Comparison of ENCODE assay signal across 15 cellular contexts in genomic region chr1:151289080-151289935, GRCh38. TPM values are rescaled to one million over a fixed set of nuclear protein-coding genes. Genes with fewer than 3 reads are reported as not detected.
DNase-seq lines count a peak whose midpoint lies in the region; ATAC-seq and TF ChIP-seq lines count a peak whose summit lies in the region.
"Had no signal": no experiment of that assay in that cellular context is flagged by ENCODE, and none has a peak within 500 bp of the region (broad histone marks: within the 10 kb centered on the region; RNA-seq: fewer than 3 reads in every experiment).

No MANE protein-coding gene starts in this region.

- no peak for TF ChIP-seq POLR2A in sigmoid colon (IDR thresholded peaks at IDR 0.05)

- H3K9me3 Mint-ChIP-seq in CD8-positive, alpha-beta T cell = no peaks in the 10 kb centered on the region
- H3K9me3 Mint-ChIP-seq in IgD-negative memory B cell (no peaks in the 10 kb centered on the region), immature natural killer cell (no peaks in the 10 kb centered on the region)

- POLR2A ChIA-PET in CD8-positive, alpha-beta T cell (lab: Charles Lee) = no interaction called here

- H3K27me3 Mint-ChIP-seq in CD8-positive, alpha-beta T cell (ENCODE audit: low read depth) = no peaks in the 10 kb centered on the region
- H3K27me3 Mint-ChIP-seq in IgD-negative memory B cell (no peaks in the 10 kb centered on the region), immature natural killer cell (ENCODE audit: low read depth in 3 of 3) (peaks cover 8 to 25% (median 23%) of the 10 kb centered on the region in 3 donors)

- ATAC-seq in CD8-positive, alpha-beta T cell = no peak
- ATAC-seq: left ventricle myocardium superior had no signal

- H3K27ac ChIP-seq in CD8-positive, alpha-beta T cell (ENCODE audit: low read depth, low read length) = no peak overlapping the region
- no peak overlapping the region for H3K27ac ChIP-seq in sigmoid colon
- H3K27ac ChIP-seq: C4-2B, hepatocyte had no signal

- no peak for DNase-seq in CD8-positive, alpha-beta T cell
- DNase-seq in immature natural killer cell (no peak), kidney glomerular epithelial cell (lab: John Stamatoyannopoulos, UW) (no peak), AG08395 (ENCODE audit: low spot score) (no peak), sigmoid colon (no peak)
- DNase-seq: activated CD4-positive, alpha-beta T cell treated with anti-CD3 and anti-CD28 coated beads for 4 hours; cerebellar nuclear complex; left ventricle myocardium superior; NCI-H187 treated with DMSO at 0.1 percent for 48 hours; NCI-H526; T-helper 1 cell had no signal

- TF ChIP-seq EP300 in sigmoid colon (IDR thresholded peaks at IDR 0.05) = no peak

- no peak overlapping the region for H3K4me3 ChIP-seq in CD8-positive, alpha-beta T cell (ENCODE audit: low read depth, low read length)
- no peak overlapping the region for H3K4me3 ChIP-seq in sigmoid colon
- H3K4me3 ChIP-seq: HAP-1, hepatocyte had no signal

- CTCF ChIA-PET in CD8-positive, alpha-beta T cell (lab: Charles Lee) = interaction anchor here (2.9 kb wide), 1 partner anchor 11 kb away, joined by 8 read pairs; no protein-coding TSS in a partner anchor

- TF ChIP-seq CTCF in CD8-positive, alpha-beta T cell (IDR thresholded peaks at IDR 0.05) = no peak
- TF ChIP-seq CTCF in sigmoid colon (IDR thresholded peaks at IDR 0.05) = no peak

- intact Hi-C loops in CD8-positive, alpha-beta T cell (cut with DNase I, micrococcal nuclease) = loop anchor here in 1 of 2 experiments (10.0 kb wide), 1 partner anchor 245 kb away; no protein-coding TSS in a partner anchor
- intact Hi-C loops in sigmoid colon (cut with DNase I) = no loop called here

- H3K36me3 Mint-ChIP-seq in CD8-positive, alpha-beta T cell = peaks cover 85% of the 10 kb centered on the region
- no peaks in the 10 kb centered on the region for H3K36me3 Mint-ChIP-seq in IgD-negative memory B cell
- H3K36me3 Mint-ChIP-seq in immature natural killer cell = peaks cover 8 to 16% (median 9%) of the 10 kb centered on the region in 3 donors

- no peak overlapping the region for H3K4me3 Mint-ChIP-seq in CD8-positive, alpha-beta T cell
- H3K4me3 Mint-ChIP-seq in IgD-negative memory B cell (peak overlapping the region in 1 of 4 donors; percentile 61), immature natural killer cell (peak overlapping the region; percentile 21 to 67 (median 50))

- 80 to 82% methylated on average over 18 of the region's 18 CpGs for WGBS in sigmoid colon, 2 donors

- H3K4me1 Mint-ChIP-seq in CD8-positive, alpha-beta T cell (ENCODE audit: low read depth) = peaks cover 20% of the 10 kb centered on the region
- H3K4me1 Mint-ChIP-seq in IgD-negative memory B cell (peaks cover 4 to 14% (median 10%) of the 10 kb centered on the region in 3 donors), immature natural killer cell (peaks cover 70 to 73% of the 10 kb centered on the region in 2 donors)

- H3K27me3 ChIP-seq in CD8-positive, alpha-beta T cell (ENCODE audit: insufficient read depth, low read length) = no peaks in the 10 kb centered on the region
- no peaks in the 10 kb centered on the region for H3K27me3 ChIP-seq in sigmoid colon
- H3K27me3 ChIP-seq: hepatocyte had no signal

- H3K27ac Mint-ChIP-seq in CD8-positive, alpha-beta T cell = peak overlapping the region; percentile 30
- H3K27ac Mint-ChIP-seq in IgD-negative memory B cell = peak overlapping the region; percentile 14 to 83 (median 69)
- H3K27ac Mint-ChIP-seq in immature natural killer cell = peak overlapping the region; percentile 70 to 95 (median 83)

- no peaks in the 10 kb centered on the region for H3K9me3 ChIP-seq in CD8-positive, alpha-beta T cell (ENCODE audit: low read length)
- no peaks in the 10 kb centered on the region for H3K9me3 ChIP-seq in sigmoid colon
- H3K9me3 ChIP-seq: HAP-1 had no signal

- peaks cover 62% of the 10 kb centered on the region for H3K36me3 ChIP-seq in CD8-positive, alpha-beta T cell (ENCODE audit: insufficient read depth, low read length)
- peaks cover 70 to 95% (median 79%) of the 10 kb centered on the region in 4 donors for H3K36me3 ChIP-seq in sigmoid colon

- H3K4me1 ChIP-seq in CD8-positive, alpha-beta T cell (ENCODE audit: insufficient read depth, low read length) = peaks cover 2% of the 10 kb centered on the region
- peaks cover 0 to 11% (median under 1%) of the 10 kb centered on the region in 4 donors for H3K4me1 ChIP-seq in sigmoid colon
- H3K4me1 ChIP-seq: HAP-1 had no signal

RNA-seq across cellular contexts. Expression of gene ZNF687, which starts 7.2 kb away (rescaled TPM):
- 10 to 100 TPM; 34.0 to 36.3 TPM for total RNA-seq in CD8-positive, alpha-beta T cell
- 3.0 TPM for polyA plus RNA-seq in IgD-negative memory B cell
- 1 to 10 TPM in 2 of 3 donors, under 1 TPM in 1; 0.11 to 1.8 (median 1.5) TPM for polyA plus RNA-seq in immature natural killer cell
- 10 to 100 TPM; 17.6 to 24.2 (median 18.3) TPM for total RNA-seq in sigmoid colon
- 10 to 100 TPM in 2 of 3 donors, 1 to 10 TPM in 1; 6.6 to 16.6 (median 10.4) TPM for polyA plus RNA-seq in sigmoid colon

RNA-seq across cellular contexts. Expression of gene PSMD4, which starts 34.8 kb away (rescaled TPM):
- total RNA-seq in CD8-positive, alpha-beta T cell = 10 to 100 TPM; 55.1 to 56.7 TPM
- 252 TPM for polyA plus RNA-seq in IgD-negative memory B cell
- 100 to 1,000 TPM; 246 to 364 (median 282) TPM for polyA plus RNA-seq in immature natural killer cell
- total RNA-seq in sigmoid colon = 100 to 1,000 TPM; 138 to 194 (median 173) TPM
- 100 to 1,000 TPM; 111 to 176 (median 111) TPM for polyA plus RNA-seq in sigmoid colon

RNA-seq across cellular contexts. Expression of gene PI4KB, which starts 37.9 kb away (rescaled TPM):
- 10 to 100 TPM; 63.1 to 63.2 TPM for total RNA-seq in CD8-positive, alpha-beta T cell
- polyA plus RNA-seq in IgD-negative memory B cell (67.9 TPM), immature natural killer cell (10 to 100 TPM; 35.1 to 65.7 (median 57.9) TPM), sigmoid colon (10 to 100 TPM; 25.2 to 42.0 (median 25.7) TPM)
- total RNA-seq in sigmoid colon = 10 to 100 TPM; 57.6 to 75.2 (median 62.4) TPM

RNA-seq across cellular contexts. Expression of gene RFX5, which starts 57.7 kb away (rescaled TPM):
- total RNA-seq in CD8-positive, alpha-beta T cell = 10 to 100 TPM; 62.6 to 65.9 TPM
- 106 TPM for polyA plus RNA-seq in IgD-negative memory B cell
- polyA plus RNA-seq in immature natural killer cell = 10 to 100 TPM; 30.0 to 37.8 (median 37.1) TPM
- 10 to 100 TPM; 39.6 to 67.9 (median 56.1) TPM for total RNA-seq in sigmoid colon
- polyA plus RNA-seq in sigmoid colon = 10 to 100 TPM; 12.0 to 46.6 (median 20.6) TPM

Comparison
In these comparisons a context has a peak if more than half of its experiments do, and no peak if none do; other contexts are left out.
1. H3K27ac Mint-ChIP-seq: peak in every context shown above with its lines; median percentile 83 in immature natural killer cell; 69 in IgD-negative memory B cell; 30 in CD8-positive, alpha-beta T cell.